22 cellular contexts compared by ENCODE assay signal in the genomic region with DNA sequence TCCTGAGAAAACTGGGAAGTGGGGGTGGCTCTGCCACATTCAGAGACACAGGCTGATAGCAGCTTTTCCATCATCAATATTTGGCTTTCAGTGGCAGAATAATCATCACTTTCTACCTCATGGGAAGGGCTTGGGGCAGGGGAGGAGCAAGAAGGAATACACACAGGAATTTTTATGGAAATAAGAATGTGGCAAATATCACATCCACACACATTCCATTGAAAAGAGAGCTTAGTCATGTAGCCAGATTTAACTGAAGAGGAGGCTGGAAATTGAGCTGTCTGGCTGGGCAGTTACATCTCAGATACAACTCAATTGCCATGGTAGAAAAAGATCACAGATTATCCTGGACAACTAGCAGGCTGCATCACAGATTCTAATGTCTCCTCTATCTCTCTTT.
DNase-seq lines count a peak whose midpoint lies in the region; ATAC-seq and TF ChIP-seq lines count a peak whose summit lies in the region.
"Had no signal": no experiment of that assay in that cellular context is flagged by ENCODE, and none has a peak within 500 bp of the region (broad histone marks: within the 10 kb centered on the region; RNA-seq: fewer than 3 reads in every experiment).

No MANE protein-coding gene starts in this region.

- no peaks in the 10 kb centered on the region for H3K36me3 ChIP-seq in GM23248 (ENCODE audit: low read depth)
- H3K36me3 ChIP-seq in RWPE2 (ENCODE audit: low read depth), result no peaks in the 10 kb centered on the region
- H3K36me3 ChIP-seq in smooth muscle cell (ENCODE audit: low read depth), result no peaks in the 10 kb centered on the region
- H3K36me3 ChIP-seq: BE2C, vagina had no signal

- no peaks in the 10 kb centered on the region for H3K9me2 ChIP-seq in GM23248 (ENCODE audit: insufficient read depth)

- H3K27me3 ChIP-seq in GM23248 (replicated peaks; ENCODE audit: insufficient read depth) (no peaks in the 10 kb centered on the region), RWPE2 (ENCODE audit: insufficient read depth, poor library complexity, severe bottlenecking) (no peaks in the 10 kb centered on the region), smooth muscle cell (ENCODE audit: low read depth) (no peaks in the 10 kb centered on the region)
- H3K27me3 ChIP-seq: BE2C, vagina had no signal

- no peak overlapping the region for H3K9ac ChIP-seq in GM23248
- H3K9ac ChIP-seq in smooth muscle cell (ENCODE audit: low read depth), result no peak overlapping the region

- peak; percentile 49 for DNase-seq in GM23248
- no peak for DNase-seq in RWPE2 (ENCODE audit: low spot score)
- DNase-seq in glomerular visceral epithelial cell (ENCODE audit: extremely low spot score), result peak; percentile 40
- DNase-seq in smooth muscle cell (lab: John Stamatoyannopoulos, UW; ENCODE audit: unreplicated experiment), result no peak
- DNase-seq in left cardiac atrium, result no peak
- DNase-seq in DMS153 (lab: John Stamatoyannopoulos, UW), result no peak
- DNase-seq: activated CD4-positive, alpha-beta memory T cell treated with anti-CD3 and anti-CD28 coated beads, Interleukin-2, amount 10 ng/mL, durations not matched to agents 7 days and 5 days; activated T-cell treated with anti-CD3 and anti-CD28 coated beads, Interleukin-2, amount 50 U/mL, for 4 hours; BE2C; GDM1; KBM-7; NCI-H1048; NCI-H2081 treated with DMSO at 0.1 percent for 48 hours; NCI-H524 treated with DMSO at 0.1 percent for 48 hours; occipital lobe; SHP77 treated with DMSO at 0.1 percent for 48 hours; stimulated activated CD4-positive, alpha-beta T cell treated with anti-CD3 and anti-CD28 coated beads, Interleukin-4, amount 100 ng/mL, for 4 hours had no signal

- H3F3A ChIP-seq in GM23248 (ENCODE audit: insufficient read depth) (0 out of 2 replicates have a peak, but pooled peaks cover 8% of the 10 kb centered on the region), smooth muscle cell (ENCODE audit: low read depth) (no peaks in the 10 kb centered on the region)

- H3K79me2 ChIP-seq in GM23248 (ENCODE audit: insufficient read depth) (no peaks in the 10 kb centered on the region), smooth muscle cell (ENCODE audit: low read depth) (no peaks in the 10 kb centered on the region)

- intact Hi-C loops in left cardiac atrium (cut with DNase I), result no loop called here

- in situ Hi-C loops in GM23248 (cut with MboI), result no loop called here

- H3K27ac ChIP-seq in GM23248, result no peak overlapping the region
- H3K27ac ChIP-seq in RWPE2 (ENCODE audit: poor library complexity, severe bottlenecking), result no peak overlapping the region
- no peak overlapping the region for H3K27ac ChIP-seq in smooth muscle cell (ENCODE audit: low read depth)
- H3K27ac ChIP-seq: skin epidermis, vagina, VCaP had no signal

- H3K4me2 ChIP-seq in GM23248 (ENCODE audit: unreplicated experiment), result peak overlapping the region; percentile 0
- peak overlapping the region; percentile 34 for H3K4me2 ChIP-seq in smooth muscle cell

- no peaks in the 10 kb centered on the region for H3K9me3 ChIP-seq in GM23248 (ENCODE audit: low read depth)
- H3K9me3 ChIP-seq in RWPE2 (ENCODE audit: severe bottlenecking), result no peaks in the 10 kb centered on the region
- no peaks in the 10 kb centered on the region for H3K9me3 ChIP-seq in smooth muscle cell (replicated peaks; ENCODE audit: low read depth)
- H3K9me3 ChIP-seq: BE2C, vagina had no signal

- H4K20me1 ChIP-seq in GM23248 (ENCODE audit: insufficient read depth), result no peaks in the 10 kb centered on the region
- H4K20me1 ChIP-seq in smooth muscle cell (ENCODE audit: low read depth), result no peaks in the 10 kb centered on the region

- TF ChIP-seq CTCF in RWPE2 (IDR thresholded peaks at IDR 0.05; ENCODE audit: poor library complexity, severe bottlenecking) (no peak), smooth muscle cell (IDR thresholded peaks at IDR 0.05; ENCODE audit: borderline replicate concordance, insufficient read depth, poor library complexity, severe bottlenecking) (no peak)

- H2AFZ ChIP-seq in GM23248 (no peak overlapping the region), smooth muscle cell (ENCODE audit: low read depth) (no peak overlapping the region)

- ATAC-seq in RWPE2 (ENCODE audit: low read depth) (peak; percentile 33; the same call in 1 of the 3 replicates), left cardiac atrium (no peak), HG03025 (IDR thresholded peaks at IDR 0.05; ENCODE audit: low FRiP score, unreplicated experiment) (no peak)
- ATAC-seq: activated T-cell treated with anti-CD3 and anti-CD28 coated beads, Interleukin-2, amount 50 U/mL, for 4 hours; left lobe of liver had no signal

- peaks cover 20% of the 10 kb centered on the region for H3K4me1 ChIP-seq in GM23248 (ENCODE audit: insufficient read depth)
- no peaks in the 10 kb centered on the region for H3K4me1 ChIP-seq in RWPE2 (ENCODE audit: insufficient read depth, poor library complexity, severe bottlenecking)
- H3K4me1 ChIP-seq in smooth muscle cell (ENCODE audit: low read depth), result no peaks in the 10 kb centered on the region
- H3K4me1 ChIP-seq: BE2C, vagina had no signal

- H3K4me3 ChIP-seq in GM23248, result no peak overlapping the region
- no peak overlapping the region for H3K4me3 ChIP-seq in RWPE2 (ENCODE audit: severe bottlenecking)
- no peak overlapping the region for H3K4me3 ChIP-seq in smooth muscle cell
- H3K4me3 ChIP-seq: skin epidermis, vagina had no signal

Comparison
In these comparisons a context has a peak if more than half of its experiments do, and no peak if none do; other contexts are left out.
1. DNase-seq: peak in GM23248 (single experiment) and glomerular visceral epithelial cell (single experiment); none in RWPE2 (single experiment), smooth muscle cell (single experiment), left cardiac atrium (single experiment) and DMS153 (single experiment).